Comparison of ENCODE assay signal across 15 cellular contexts in the genomic region with DNA sequence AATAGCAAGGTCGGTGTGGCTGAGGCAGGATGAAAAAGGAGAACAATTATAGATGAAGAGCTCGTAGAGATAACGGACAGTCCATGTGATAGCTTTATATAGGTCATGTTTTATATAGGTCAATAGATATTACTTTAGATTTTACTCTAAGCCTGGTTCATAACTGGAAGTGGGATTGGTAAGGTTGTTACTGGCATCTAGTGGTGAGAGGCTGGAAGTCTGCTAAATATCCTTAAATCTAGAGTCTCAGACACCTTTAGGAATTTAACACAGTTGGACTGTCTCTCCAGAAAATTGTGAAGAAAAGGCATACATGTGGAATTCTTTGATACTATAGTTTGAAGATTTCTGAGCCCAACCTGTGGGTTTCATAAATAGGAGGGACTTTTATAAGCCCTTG.
DNase-seq lines count a peak whose midpoint lies in the region; ATAC-seq, FAIRE-seq and TF ChIP-seq lines count a peak whose summit lies in the region.
"Had no signal": no experiment of that assay in that cellular context is flagged by ENCODE, and none has a peak within 500 bp of the region (broad histone marks: within the 10 kb centered on the region; RNA-seq: fewer than 3 reads in every experiment).

No MANE protein-coding gene starts in this region.

- no peaks in the 10 kb centered on the region for H3K9me3 Mint-ChIP-seq in CD8-positive, alpha-beta T cell
- H3K9me3 Mint-ChIP-seq: brain; CD8-positive, alpha-beta memory T cell had no signal

- H3K4me3 ChIP-seq in HCT116 (replicated peaks in 1 of 2; ENCODE audit: low read depth in 1 of 2, low read length in 2 of 2) (no peak overlapping the region), kidney (ENCODE audit: low read length in 2 of 2) (no peak overlapping the region)
- no peak overlapping the region for H3K4me3 ChIP-seq in CD8-positive, alpha-beta T cell (ENCODE audit: low read depth, low read length)
- H3K4me3 ChIP-seq: spleen had no signal

- ATAC-seq in HCT116 (no peak), left lobe of liver (peak; percentile 58)
- no peak for ATAC-seq in CD8-positive, alpha-beta T cell
- ATAC-seq in activated CD4-positive, CD25-positive, alpha-beta regulatory T cell treated with anti-CD3 and anti-CD28 coated beads, Interleukin-2, amount 50 U/mL, for 24 hours: no peak

- no peak overlapping the region for H3K4me3 Mint-ChIP-seq in CD8-positive, alpha-beta T cell
- H3K4me3 Mint-ChIP-seq: brain; CD8-positive, alpha-beta memory T cell had no signal

- DNase-seq in Caki2 (ENCODE audit: low read depth): peak; percentile 6
- DNase-seq in HCT116 (ENCODE audit: low read depth, low spot score): no peak
- DNase-seq in left lobe of liver (ENCODE audit: low spot score): no peak
- DNase-seq in kidney: no peak
- DNase-seq in DMS53 treated with DMSO at 0.1 percent for 48 hours (lab: John Stamatoyannopoulos, UW; ENCODE audit: unreplicated experiment): no peak
- no peak for DNase-seq in CD8-positive, alpha-beta T cell
- DNase-seq: activated T-cell treated with anti-CD3 and anti-CD28 coated beads, Interleukin-2, amount 50 U/mL, for 48 hours; CD8-positive, alpha-beta memory T cell; islet precursor cell; NCI-H2081; spleen had no signal

- TF ChIP-seq RAD21 in HCT116 (IDR thresholded peaks at IDR 0.05; ENCODE audit: low read depth): peak; percentile 8; the same call in 1 of the 2 replicates

- RAD21 ChIA-PET in HCT116 (lab: Charles Lee; ENCODE audit: low non-redundant PET in 1 of 2, low total read pairs in 2 of 2, uncharacterized antibody in 2 of 2, unreplicated experiment in 2 of 2): no interaction called here

- H4K20me1 ChIP-seq in HCT116 (ENCODE audit: insufficient read depth): no peaks in the 10 kb centered on the region

- no peak for TF ChIP-seq POLR2A in HCT116 (IDR thresholded peaks at IDR 0.05; ENCODE audit: borderline replicate concordance, extremely low read depth, insufficient read depth, insufficient read length)

- no peak overlapping the region for H3K27ac ChIP-seq in HCT116 (ENCODE audit: low read depth, low read length)
- no peak overlapping the region for H3K27ac ChIP-seq in VCaP
- no peak overlapping the region for H3K27ac ChIP-seq in kidney (ENCODE audit: low read depth in 2 of 2, low read length in 2 of 2)
- H3K27ac ChIP-seq in CD8-positive, alpha-beta T cell (ENCODE audit: low read depth, low read length): no peak overlapping the region
- H3K27ac ChIP-seq: spleen had no signal

- H3K27me3 ChIP-seq in HCT116 (ENCODE audit: insufficient read depth, low read length): no peaks in the 10 kb centered on the region
- H3K27me3 ChIP-seq in CD8-positive, alpha-beta T cell (ENCODE audit: insufficient read depth, low read length): no peaks in the 10 kb centered on the region
- H3K27me3 ChIP-seq: spleen had no signal

- no peak overlapping the region for H3K4me2 ChIP-seq in HCT116 (ENCODE audit: low read length)

- H3K9ac ChIP-seq in HCT116 (ENCODE audit: low read length) (no peak overlapping the region), kidney (ENCODE audit: low read length in 2 of 2) (no peak overlapping the region)

- H3K4me1 ChIP-seq in HCT116 (ENCODE audit: control insufficient read depth in 1 of 2, insufficient read depth in 2 of 2, low read length in 2 of 2) (no peaks in the 10 kb centered on the region), kidney (ENCODE audit: control insufficient read depth in 1 of 2, insufficient read depth in 1 of 2, low read depth in 1 of 2, low read length in 2 of 2) (no peaks in the 10 kb centered on the region)
- H3K4me1 ChIP-seq in CD8-positive, alpha-beta T cell (ENCODE audit: insufficient read depth, low read length): no peaks in the 10 kb centered on the region
- H3K4me1 ChIP-seq: spleen had no signal

- H3K27me3 Mint-ChIP-seq in CD8-positive, alpha-beta T cell (ENCODE audit: low read depth): no peaks in the 10 kb centered on the region
- H3K27me3 Mint-ChIP-seq: brain; CD8-positive, alpha-beta memory T cell had no signal

- H3K9me2 ChIP-seq in HCT116 (ENCODE audit: insufficient read depth): no peaks in the 10 kb centered on the region

- no peak for FAIRE-seq in kidney (lab: Jason Lieb, UNC)
- FAIRE-seq: urothelium cell line had no signal

- H3K36me3 Mint-ChIP-seq in CD8-positive, alpha-beta T cell: peaks cover 58% of the 10 kb centered on the region
- H3K36me3 Mint-ChIP-seq: brain had no signal

- no peak overlapping the region for H3K27ac Mint-ChIP-seq in CD8-positive, alpha-beta T cell
- H3K27ac Mint-ChIP-seq: CD8-positive, alpha-beta memory T cell had no signal

- H3K4me1 Mint-ChIP-seq in CD8-positive, alpha-beta T cell (ENCODE audit: low read depth): peaks cover 4% of the 10 kb centered on the region
- H3K4me1 Mint-ChIP-seq: brain had no signal

- intact Hi-C loops in HCT116 (cut with micrococcal nuclease) (no loop called here), kidney (cut with DNase I) (no loop called here)
- intact Hi-C loops in CD8-positive, alpha-beta T cell (cut with DNase I, micrococcal nuclease): no loop called here

- CTCF ChIA-PET in HCT116 (lab: Charles Lee): no interaction called here
- CTCF ChIA-PET in CD8-positive, alpha-beta T cell (lab: Charles Lee): no interaction called here

- BruUV-seq in HCT116 (replicated peaks; lab: Mats Ljungman, UMichigan): no TSS peak

- POLR2A ChIA-PET in HCT116 (lab: Charles Lee): no interaction called here
- POLR2A ChIA-PET in CD8-positive, alpha-beta T cell (lab: Charles Lee): no interaction called here

- H3K36me3 ChIP-seq in HCT116 (ENCODE audit: control insufficient read depth in 1 of 2, insufficient read depth in 2 of 2, low read length in 2 of 2): no peaks in the 10 kb centered on the region
- H3K36me3 ChIP-seq in kidney (ENCODE audit: control insufficient read depth in 1 of 2, insufficient read depth in 2 of 2, low read length in 2 of 2): no peaks in the 10 kb centered on the region
- no peaks in the 10 kb centered on the region for H3K36me3 ChIP-seq in CD8-positive, alpha-beta T cell (ENCODE audit: insufficient read depth, low read length)

- in situ Hi-C loops in Caki2 (cut with HindIII; ENCODE audit: low pct_unique_long_range_greater_than_20kb, low sequenced_read_pairs): no loop called here

- peak in 2 of 3 experiments; percentile 13 to 18; a peak in 1 of 6 replicates for TF ChIP-seq CTCF in HCT116 (IDR thresholded peaks at IDR 0.05 in 2 of 3, conservative IDR thresholded peaks at IDR 0.05 in 1 of 3; ENCODE audit: borderline replicate concordance in 1 of 3, insufficient read depth in 1 of 3, low read depth in 2 of 3, low read length in 2 of 3)
- peak; percentile 70 for TF ChIP-seq CTCF in VCaP (conservative IDR thresholded peaks at IDR 0.05)
- no peak for TF ChIP-seq CTCF in kidney (IDR thresholded peaks at IDR 0.05; ENCODE audit: borderline replicate concordance, extremely low read depth, insufficient read depth)
- TF ChIP-seq CTCF in CD8-positive, alpha-beta T cell (IDR thresholded peaks at IDR 0.05): no peak

- no peaks in the 10 kb centered on the region for H3K79me2 ChIP-seq in HCT116 (ENCODE audit: insufficient read depth, low read length)

- no peak overlapping the region for H2AFZ ChIP-seq in HCT116 (ENCODE audit: low read depth, low read length, poor library complexity, severe bottlenecking)

- H3K9me3 ChIP-seq in HCT116 (ENCODE audit: control insufficient read depth in 1 of 2, insufficient read depth in 1 of 2, low read depth in 1 of 2, low read length in 2 of 2) (no peaks in the 10 kb centered on the region), kidney (ENCODE audit: control insufficient read depth in 1 of 2, low read length in 2 of 2) (no peaks in the 10 kb centered on the region)
- no peaks in the 10 kb centered on the region for H3K9me3 ChIP-seq in CD8-positive, alpha-beta T cell (ENCODE audit: low read length)
- H3K9me3 ChIP-seq: spleen had no signal

TF ChIP-seq in HCT116, 20 proteins besides CTCF, POLR2A, EP300 and RAD21:
- TF ChIP-seq SP1 (IDR thresholded peaks at IDR 0.05; ENCODE audit: low read depth) (no peak), POLR2AphosphoS5 (IDR thresholded peaks at IDR 0.05; ENCODE audit: low read depth, low read length) (no peak), YY1 (IDR thresholded peaks at IDR 0.05; ENCODE audit: extremely low read depth, insufficient replicate concordance, low read depth, low read length) (no peak)
- TF ChIP-seq, protein P1, sequence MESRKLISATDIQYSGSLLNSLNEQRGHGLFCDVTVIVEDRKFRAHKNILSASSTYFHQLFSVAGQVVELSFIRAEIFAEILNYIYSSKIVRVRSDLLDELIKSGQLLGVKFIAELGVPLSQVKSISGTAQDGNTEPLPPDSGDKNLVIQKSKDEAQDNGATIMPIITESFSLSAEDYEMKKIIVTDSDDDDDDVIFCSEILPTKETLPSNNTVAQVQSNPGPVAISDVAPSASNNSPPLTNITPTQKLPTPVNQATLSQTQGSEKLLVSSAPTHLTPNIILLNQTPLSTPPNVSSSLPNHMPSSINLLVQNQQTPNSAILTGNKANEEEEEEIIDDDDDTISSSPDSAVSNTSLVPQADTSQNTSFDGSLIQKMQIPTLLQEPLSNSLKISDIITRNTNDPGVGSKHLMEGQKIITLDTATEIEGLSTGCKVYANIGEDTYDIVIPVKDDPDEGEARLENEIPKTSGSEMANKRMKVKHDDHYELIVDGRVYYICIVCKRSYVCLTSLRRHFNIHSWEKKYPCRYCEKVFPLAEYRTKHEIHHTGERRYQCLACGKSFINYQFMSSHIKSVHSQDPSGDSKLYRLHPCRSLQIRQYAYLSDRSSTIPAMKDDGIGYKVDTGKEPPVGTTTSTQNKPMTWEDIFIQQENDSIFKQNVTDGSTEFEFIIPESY (IDR thresholded peaks at IDR 0.05; ENCODE audit: extremely low read depth, insufficient replicate concordance, low read length): no peak

Comparison
In these comparisons a context has a peak if more than half of its experiments do, and no peak if none do; other contexts are left out.
1. CTCF ChIP-seq: peak in HCT116 (2 of 3) and VCaP (single experiment); none in kidney (single experiment) and CD8-positive, alpha-beta T cell (single experiment).